9 cellular contexts compared by ENCODE assay signal in the genomic region with DNA sequence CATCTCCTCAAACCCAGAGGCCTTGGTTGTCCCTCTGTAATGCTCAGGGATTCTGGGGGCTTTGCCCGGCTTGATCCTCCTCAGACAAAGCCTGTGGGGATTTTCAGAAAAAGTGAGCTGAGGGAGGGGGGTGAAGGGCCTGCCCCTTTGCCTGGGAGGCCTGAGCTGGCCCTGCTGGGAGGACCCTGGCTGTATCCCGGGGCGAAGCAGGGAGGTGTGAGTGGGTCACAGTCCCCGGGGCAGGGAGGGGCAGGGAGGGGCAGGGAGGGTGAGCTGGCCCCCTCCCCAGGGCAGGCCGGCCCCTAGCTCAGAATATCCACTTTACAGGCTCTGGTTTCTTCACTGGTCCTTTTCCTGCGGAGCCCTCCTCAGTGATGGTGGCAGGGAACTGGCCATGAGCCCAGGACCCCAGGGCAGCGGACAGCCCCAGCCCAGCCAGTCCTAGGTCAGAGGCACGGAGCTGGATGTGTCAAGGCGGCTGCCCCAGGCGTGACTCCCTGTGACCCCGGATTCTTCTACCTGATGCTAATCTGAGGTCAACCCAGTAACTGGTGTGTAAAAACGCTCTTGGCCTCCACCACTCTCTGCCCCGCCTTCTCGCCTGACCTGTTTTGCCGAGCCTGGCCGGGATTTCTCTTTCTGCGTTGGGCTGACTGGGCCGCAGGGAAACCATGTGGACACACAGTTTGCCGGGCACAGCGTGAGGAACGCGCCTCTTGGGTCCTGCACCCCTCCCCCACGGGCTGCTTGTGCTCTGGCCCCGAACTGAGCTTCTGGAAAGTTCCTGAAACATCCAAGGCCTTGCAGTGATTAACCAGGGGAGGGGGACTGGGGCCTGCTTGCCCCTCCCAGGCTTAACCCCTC. TPM values are rescaled to one million over a fixed set of nuclear protein-coding genes. Genes with fewer than 3 reads are reported as not detected.
DNase-seq lines count a peak whose midpoint lies in the region; TF ChIP-seq lines count a peak whose summit lies in the region.
"Had no signal": no experiment of that assay in that cellular context is flagged by ENCODE, and none has a peak within 500 bp of the region (broad histone marks: within the 10 kb centered on the region; RNA-seq: fewer than 3 reads in every experiment).

No MANE protein-coding gene starts in this region.

- DNase-seq in astrocyte of the hippocampus (ENCODE audit: low read depth, low spot score): peak; percentile 39
- DNase-seq in iris pigment epithelial cell (ENCODE audit: low read depth): peak; percentile 35
- DNase-seq in SW 1271 (lab: John Stamatoyannopoulos, UW): no peak
- no peak for DNase-seq in NCI-H1105 (lab: John Stamatoyannopoulos, UW)
- DNase-seq in activated CD4-positive, CD25-positive, alpha-beta regulatory T cell (lab: John Stamatoyannopoulos, UW): no peak
- DNase-seq in NCI-H526 treated with DMSO at 0.1 percent for 48 hours (lab: John Stamatoyannopoulos, UW): no peak

- POLR2A ChIA-PET in HEK293 (lab: Yijun Ruan, JAX): interaction anchor here (0.6 to 2.8 kb wide), 6 partner anchors 17 to 290 kb away, joined by 3 to 14 read pairs (median 3); partner anchors contain the start of gene RAC3

- H3K27ac ChIP-seq in HEK293 (ENCODE audit: extremely low read depth, low read depth, low read length): no peak overlapping the region
- peak overlapping the region; percentile 61 for H3K27ac ChIP-seq in skeletal muscle tissue (ENCODE audit: low read depth, low read length)
- H3K27ac ChIP-seq: SJCRH30 had no signal

- H3K27me3 ChIP-seq in skeletal muscle tissue (ENCODE audit: control insufficient read depth in 3 of 3, insufficient read depth in 3 of 3, low read length in 3 of 3): no peaks in the 10 kb centered on the region
- H3K27me3 ChIP-seq: SJCRH30 had no signal

- H3K36me3 ChIP-seq in HEK293 (ENCODE audit: control insufficient read depth in 2 of 2, insufficient read depth in 1 of 2, low read length in 2 of 2) (peaks cover 0 to 3% of the 10 kb centered on the region in 2 experiments; a peak in 1 of 3 replicates), skeletal muscle tissue (ENCODE audit: control insufficient read depth in 3 of 3, insufficient read depth in 3 of 3, low read length in 3 of 3) (no peaks in the 10 kb centered on the region)
- H3K36me3 ChIP-seq: SJCRH30 had no signal

- peak overlapping the region in 1 of 3 donors; percentile 54 for H3K9ac ChIP-seq in skeletal muscle tissue (ENCODE audit: low read depth in 1 of 3, low read length in 3 of 3)

- H3K4me3 ChIP-seq in HEK293 (ENCODE audit: low read depth, low read length) (no peak overlapping the region), skeletal muscle tissue (ENCODE audit: low read length in 3 of 3) (no peak overlapping the region)
- H3K4me3 ChIP-seq: SJCRH30 had no signal

- no peak for TF ChIP-seq CTCF in HEK293 (tag by site-specific recombination; IDR thresholded peaks at IDR 0.05)

- CTCF ChIA-PET in HEK293 (lab: Yijun Ruan, JAX): interaction anchor here (1.0 kb wide), 1 partner anchor 76 kb away, joined by 3 read pairs; no protein-coding TSS in a partner anchor

- H3K4me1 ChIP-seq in HEK293 (ENCODE audit: control insufficient read depth, insufficient read depth, low read length) (peaks cover 13% of the 10 kb centered on the region), skeletal muscle tissue (ENCODE audit: control insufficient read depth in 3 of 3, insufficient read depth in 3 of 3, low read length in 3 of 3) (peaks cover 56 to 62% (median 62%) of the 10 kb centered on the region in 3 donors)

- H3K9me3 ChIP-seq in HEK293 (ENCODE audit: control insufficient read depth, insufficient read depth, low read depth, low read length) (no peaks in the 10 kb centered on the region), skeletal muscle tissue (ENCODE audit: control insufficient read depth in 3 of 3, low read length in 3 of 3) (no peaks in the 10 kb centered on the region)
- H3K9me3 ChIP-seq: SJCRH30 had no signal

TF ChIP-seq in HEK293, 187 proteins besides CTCF, POLR2A, EP300 and RAD21 (continues in another document):
- TF ChIP-seq ZBTB10 (tag by site-specific recombination; IDR thresholded peaks at IDR 0.05) (no peak), HOXC10 (CRISPR knock-in tag; IDR thresholded peaks at IDR 0.05) (no peak), ZNF792 (tag by site-specific recombination; IDR thresholded peaks at IDR 0.05) (no peak), SP3 (tag by site-specific recombination; IDR thresholded peaks at IDR 0.05) (no peak), ZBTB8A (tag by site-specific recombination; IDR thresholded peaks at IDR 0.05) (peak; percentile 19; the same call in 1 of the 2 replicates), ZBTB21 (tag by site-specific recombination; IDR thresholded peaks at IDR 0.05) (no peak), ZNF677 (tag by site-specific recombination; IDR thresholded peaks at IDR 0.05) (no peak), ZNF530 (tag by site-specific recombination; IDR thresholded peaks at IDR 0.05; ENCODE audit: low read depth) (no peak), HOXA7 (CRISPR knock-in tag; IDR thresholded peaks at IDR 0.05; ENCODE audit: borderline replicate concordance) (no peak), KLF1 (tag by site-specific recombination; IDR thresholded peaks at IDR 0.05) (no peak; the same call in 1 of the 2 replicates), ZNF621 (tag by site-specific recombination; IDR thresholded peaks at IDR 0.05) (no peak), MEIS1 (CRISPR knock-in tag; IDR thresholded peaks at IDR 0.05; ENCODE audit: borderline replicate concordance) (no peak), ZNF24 (tag by site-specific recombination; IDR thresholded peaks at IDR 0.05) (no peak), TRIM28 (IDR thresholded peaks at IDR 0.05; ENCODE audit: borderline replicate concordance, low read length) (no peak), ZNF341 (tag by site-specific recombination; IDR thresholded peaks at IDR 0.05; ENCODE audit: low read depth) (0 out of 2 replicates have a peak, but pooled peaks have one; percentile 34), GLIS2 (tag by site-specific recombination; IDR thresholded peaks at IDR 0.05) (no peak)
- TF ChIP-seq, protein P1, sequence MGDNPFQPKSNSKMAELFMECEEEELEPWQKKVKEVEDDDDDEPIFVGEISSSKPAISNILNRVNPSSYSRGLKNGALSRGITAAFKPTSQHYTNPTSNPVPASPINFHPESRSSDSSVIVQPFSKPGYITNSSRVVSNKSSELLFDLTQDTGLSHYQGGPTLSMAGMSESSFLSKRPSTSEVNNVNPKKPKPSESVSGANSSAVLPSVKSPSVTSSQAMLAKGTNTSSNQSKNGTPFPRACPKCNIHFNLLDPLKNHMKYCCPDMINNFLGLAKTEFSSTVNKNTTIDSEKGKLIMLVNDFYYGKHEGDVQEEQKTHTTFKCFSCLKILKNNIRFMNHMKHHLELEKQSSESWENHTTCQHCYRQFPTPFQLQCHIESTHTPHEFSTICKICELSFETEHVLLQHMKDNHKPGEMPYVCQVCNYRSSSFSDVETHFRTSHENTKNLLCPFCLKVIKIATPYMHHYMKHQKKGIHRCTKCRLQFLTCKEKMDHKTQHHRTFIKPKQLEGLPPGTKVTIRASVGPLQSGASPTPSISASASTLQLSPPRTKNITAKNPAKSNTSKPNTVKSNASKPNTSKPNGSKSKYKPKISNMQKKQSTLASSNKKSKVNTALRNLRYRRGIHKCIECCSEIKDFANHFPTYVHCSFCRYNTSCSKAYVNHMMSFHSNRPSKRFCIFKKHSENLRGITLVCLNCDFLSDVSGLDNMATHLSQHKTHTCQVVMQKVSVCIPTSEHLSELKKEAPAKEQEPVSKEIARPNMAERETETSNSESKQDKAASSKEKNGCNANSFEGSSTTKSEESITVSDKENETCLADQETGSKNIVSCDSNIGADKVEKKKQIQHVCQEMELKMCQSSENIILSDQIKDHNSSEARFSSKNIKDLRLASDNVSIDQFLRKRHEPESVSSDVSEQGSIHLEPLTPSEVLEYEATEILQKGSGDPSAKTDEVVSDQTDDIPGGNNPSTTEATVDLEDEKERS (tag by site-specific recombination; IDR thresholded peaks at IDR 0.05): no peak
- TF ChIP-seq, protein P2, sequence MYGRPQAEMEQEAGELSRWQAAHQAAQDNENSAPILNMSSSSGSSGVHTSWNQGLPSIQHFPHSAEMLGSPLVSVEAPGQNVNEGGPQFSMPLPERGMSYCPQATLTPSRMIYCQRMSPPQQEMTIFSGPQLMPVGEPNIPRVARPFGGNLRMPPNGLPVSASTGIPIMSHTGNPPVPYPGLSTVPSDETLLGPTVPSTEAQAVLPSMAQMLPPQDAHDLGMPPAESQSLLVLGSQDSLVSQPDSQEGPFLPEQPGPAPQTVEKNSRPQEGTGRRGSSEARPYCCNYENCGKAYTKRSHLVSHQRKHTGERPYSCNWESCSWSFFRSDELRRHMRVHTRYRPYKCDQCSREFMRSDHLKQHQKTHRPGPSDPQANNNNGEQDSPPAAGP (tag by site-specific recombination; IDR thresholded peaks at IDR 0.05): no peak

RNA-seq across cellular contexts. Expression of gene FASN, which starts 5.8 kb away (rescaled TPM):
- total RNA-seq in skeletal muscle tissue: 26.1 TPM

RNA-seq across cellular contexts. Expression of gene DUS1L, which starts 38.2 kb away (rescaled TPM):
- total RNA-seq in skeletal muscle tissue: 24.5 TPM

RNA-seq across cellular contexts. Expression of gene GPS1, which starts 52.1 kb away (rescaled TPM):
- total RNA-seq in skeletal muscle tissue: 64.7 TPM

RNA-seq across cellular contexts. Expression of gene RFNG, which starts 52.2 kb away (rescaled TPM):
- 16.7 TPM for total RNA-seq in skeletal muscle tissue

Comparison
In these comparisons a context has a peak if more than half of its experiments do, and no peak if none do; other contexts are left out.
1. DNase-seq: peak in astrocyte of the hippocampus (single experiment) and iris pigment epithelial cell (single experiment); none in SW 1271 (0 of 2), NCI-H1105 (single experiment), activated CD4-positive, CD25-positive, alpha-beta regulatory T cell (0 of 4) and NCI-H526 treated with DMSO at 0.1 percent for 48 hours (single experiment).